ENCODE assay signal across 1 cellular context in genomic region chr2:174325373-174325772, GRCh38.
TF ChIP-seq lines count a peak whose summit lies in the region.

No MANE protein-coding gene starts in this region.

TF ChIP-seq in WTC11, 78 proteins besides CTCF, POLR2A, EP300 and RAD21 (continued from another document):
- no peak for TF ChIP-seq PRDM15 (CRISPR knock-in tag; IDR thresholded peaks at IDR 0.05)
- no peak for TF ChIP-seq NFE2L1 (CRISPR knock-in tag; IDR thresholded peaks at IDR 0.05)
